In the genomic region with DNA sequence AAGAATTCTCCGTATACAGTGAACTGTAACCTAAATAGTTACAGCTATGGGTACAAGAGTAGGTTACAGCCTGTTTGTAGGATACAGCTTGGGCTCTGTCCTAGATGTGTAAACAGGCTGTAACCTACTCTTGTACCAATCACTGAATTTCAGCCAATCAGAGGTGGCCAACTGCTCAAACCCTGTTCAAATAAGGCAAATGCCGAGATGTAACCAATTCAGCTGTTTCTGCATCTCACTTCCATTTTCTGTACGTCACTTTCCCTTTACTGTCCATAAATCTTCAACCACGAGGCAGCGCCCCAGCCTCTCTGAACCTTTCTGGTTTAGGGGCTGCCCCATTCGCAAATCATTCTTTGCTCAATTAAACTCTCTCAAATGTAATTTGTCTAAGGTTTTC, we compare ENCODE assay signal across 14 cellular contexts. TPM values are rescaled to one million over a fixed set of nuclear protein-coding genes. Genes with fewer than 3 reads are reported as not detected.
DNase-seq lines count a peak whose midpoint lies in the region; ATAC-seq lines count a peak whose summit lies in the region.
"Had no signal": no experiment of that assay in that cellular context is flagged by ENCODE, and none has a peak within 500 bp of the region (broad histone marks: within the 10 kb centered on the region; RNA-seq: fewer than 3 reads in every experiment).

No MANE protein-coding gene starts in this region.

- no peaks in the 10 kb centered on the region for H3K27me3 ChIP-seq in neuronal stem cell (ENCODE audit: control insufficient read depth in 3 of 3, insufficient read depth in 3 of 3, low read depth in 1 of 3, low read length in 3 of 3)
- H3K27me3 ChIP-seq: left lung had no signal

- no peak overlapping the region for H2AK5ac ChIP-seq in neuronal stem cell (ENCODE audit: low read depth, low read length)

- no peaks in the 10 kb centered on the region for H3K79me1 ChIP-seq in neuronal stem cell (ENCODE audit: low read depth, low read length)

- peaks cover 3% of the 10 kb centered on the region for H3K36me3 Mint-ChIP-seq in activated naive CD8-positive, alpha-beta T cell treated with anti-CD3 and anti-CD28 coated beads, Interleukin-2, amount 10 ng/mL, durations not matched to agents 7 days and 5 days
- H3K36me3 Mint-ChIP-seq in activated naive CD8-positive, alpha-beta T cell treated with anti-CD3 and anti-CD28 coated beads for 36 hours: peaks cover 4% of the 10 kb centered on the region

- no peak overlapping the region for H4K91ac ChIP-seq in neuronal stem cell (ENCODE audit: low read depth, low read length, poor library complexity)

- no peak overlapping the region for H2BK15ac ChIP-seq in neuronal stem cell (ENCODE audit: low read length)

- DNase-seq in activated naive CD8-positive, alpha-beta T cell treated with anti-CD3 and anti-CD28 coated beads, Interleukin-2, amount 10 ng/mL, durations not matched to agents 7 days and 5 days: no peak
- no peak for DNase-seq in activated naive CD8-positive, alpha-beta T cell treated with anti-CD3 and anti-CD28 coated beads for 36 hours
- DNase-seq in neuronal stem cell (ENCODE audit: low spot score) (no peak), T-helper 9 cell (no peak), DMS79 treated with DMSO at 0.1 percent for 48 hours (lab: John Stamatoyannopoulos, UW) (no peak), DMS153 treated with DMSO at 0.1 percent for 48 hours (lab: John Stamatoyannopoulos, UW; ENCODE audit: unreplicated experiment) (no peak)

- WGBS in neuronal stem cell (ENCODE audit: extremely low coverage in 2 of 2, insufficient read length in 2 of 2, insufficient replicate concordance in 1 of 2), 2 donors: no CpG with 5 or more reads among the region's 6 CpGs

- H3K9me3 ChIP-seq in neuronal stem cell (replicated peaks in 1 of 2; ENCODE audit: control insufficient read depth in 2 of 2, insufficient read depth in 1 of 2, low read depth in 1 of 2, low read length in 2 of 2): peaks cover 0 to 3% of the 10 kb centered on the region in 2 donors
- H3K9me3 ChIP-seq: A549, left lung had no signal

- H2BK5ac ChIP-seq in neuronal stem cell (ENCODE audit: low read length): no peak overlapping the region

- H3K4me1 Mint-ChIP-seq in activated naive CD8-positive, alpha-beta T cell treated with anti-CD3 and anti-CD28 coated beads, Interleukin-2, amount 10 ng/mL, durations not matched to agents 7 days and 5 days: peaks cover 13% of the 10 kb centered on the region
- H3K4me1 Mint-ChIP-seq in activated naive CD8-positive, alpha-beta T cell treated with anti-CD3 and anti-CD28 coated beads for 36 hours: peaks cover 26% of the 10 kb centered on the region

- H3K18ac ChIP-seq in neuronal stem cell (ENCODE audit: low read length): no peak overlapping the region

- peak overlapping the region; percentile 37 for H3K27ac Mint-ChIP-seq in activated naive CD8-positive, alpha-beta T cell treated with anti-CD3 and anti-CD28 coated beads, Interleukin-2, amount 10 ng/mL, durations not matched to agents 7 days and 5 days
- no peak overlapping the region for H3K27ac Mint-ChIP-seq in activated naive CD8-positive, alpha-beta T cell treated with anti-CD3 and anti-CD28 coated beads for 36 hours

- no peak overlapping the region for H2BK120ac ChIP-seq in neuronal stem cell (ENCODE audit: low read depth, low read length)

- no peak overlapping the region for H3K9ac ChIP-seq in neuronal stem cell (ENCODE audit: low read depth, low read length, poor library complexity)

- H3K4me2 ChIP-seq in neuronal stem cell (ENCODE audit: insufficient read depth, low read length, poor library complexity, severe bottlenecking): no peak overlapping the region
- H3K4me2 ChIP-seq: A549 had no signal

- H3K4ac ChIP-seq in neuronal stem cell (ENCODE audit: low read length): no peak overlapping the region

- no peak overlapping the region for H3K27ac ChIP-seq in neuronal stem cell (replicated peaks; ENCODE audit: low read length)
- H3K27ac ChIP-seq: A549, left lung had no signal

- ATAC-seq in activated naive CD8-positive, alpha-beta T cell treated with anti-CD3 and anti-CD28 coated beads, Interleukin-2, amount 10 ng/mL, durations not matched to agents 7 days and 5 days (ENCODE audit: low read depth): no peak
- peak; percentile 88 for ATAC-seq in HG02623 (IDR thresholded peaks at IDR 0.05; ENCODE audit: unreplicated experiment)
- ATAC-seq in HG03442 (IDR thresholded peaks at IDR 0.05; ENCODE audit: unreplicated experiment): peak; percentile 70
- ATAC-seq: A549, left lung, SK-N-SH treated with all-trans-retinoic acid at 6 μM for 48 hours had no signal

- H3K4me3 ChIP-seq in neuronal stem cell (ENCODE audit: low read length in 2 of 2): no peak overlapping the region
- H3K4me3 ChIP-seq: A549, left lung had no signal

- H3K36me3 ChIP-seq in neuronal stem cell (replicated peaks in 1 of 2; ENCODE audit: control insufficient read depth in 2 of 2, insufficient read depth in 2 of 2, low read length in 2 of 2): peaks cover under 1 to 3% of the 10 kb centered on the region in 2 donors

- H3K4me3 Mint-ChIP-seq in activated naive CD8-positive, alpha-beta T cell treated with anti-CD3 and anti-CD28 coated beads, Interleukin-2, amount 10 ng/mL, durations not matched to agents 7 days and 5 days: no peak overlapping the region
- H3K4me3 Mint-ChIP-seq in activated naive CD8-positive, alpha-beta T cell treated with anti-CD3 and anti-CD28 coated beads for 36 hours: no peak overlapping the region
- H3K4me3 Mint-ChIP-seq: brain had no signal

- no peak overlapping the region for H2AFZ ChIP-seq in neuronal stem cell (ENCODE audit: low read length)

- peaks cover 0 to 5% of the 10 kb centered on the region in 2 donors for H3K4me1 ChIP-seq in neuronal stem cell (ENCODE audit: control insufficient read depth in 2 of 2, insufficient read depth in 1 of 2, low read depth in 1 of 2, low read length in 2 of 2)
- H3K4me1 ChIP-seq: A549, left lung had no signal

- POLR2A ChIA-PET in activated naive CD8-positive, alpha-beta T cell treated with anti-CD3 and anti-CD28 coated beads, Interleukin-2, amount 10 ng/mL, durations not matched to agents 7 days and 5 days (lab: Charles Lee): no interaction called here

- H3K27me3 Mint-ChIP-seq in activated naive CD8-positive, alpha-beta T cell treated with anti-CD3 and anti-CD28 coated beads, Interleukin-2, amount 10 ng/mL, durations not matched to agents 7 days and 5 days: no peaks in the 10 kb centered on the region
- H3K27me3 Mint-ChIP-seq in activated naive CD8-positive, alpha-beta T cell treated with anti-CD3 and anti-CD28 coated beads for 36 hours: no peaks in the 10 kb centered on the region
- H3K27me3 Mint-ChIP-seq: brain had no signal

- no peak overlapping the region for H4K8ac ChIP-seq in neuronal stem cell (ENCODE audit: low read depth, low read length)

- no peak overlapping the region for H2BK12ac ChIP-seq in neuronal stem cell (ENCODE audit: low read length)

- H3K23ac ChIP-seq in neuronal stem cell (ENCODE audit: low read depth, low read length, poor library complexity): no peak overlapping the region

- no peaks in the 10 kb centered on the region for H3K9me3 Mint-ChIP-seq in activated naive CD8-positive, alpha-beta T cell treated with anti-CD3 and anti-CD28 coated beads, Interleukin-2, amount 10 ng/mL, durations not matched to agents 7 days and 5 days
- H3K9me3 Mint-ChIP-seq in activated naive CD8-positive, alpha-beta T cell treated with anti-CD3 and anti-CD28 coated beads for 36 hours: no peaks in the 10 kb centered on the region

- no peak overlapping the region for H3K14ac ChIP-seq in neuronal stem cell (ENCODE audit: low read length)

RNA-seq across cellular contexts. Expression of a gene that starts 8.3 kb away (rescaled TPM):
- total RNA-seq in activated naive CD8-positive, alpha-beta T cell treated with anti-CD3 and anti-CD28 coated beads, Interleukin-2, amount 10 ng/mL, durations not matched to agents 7 days and 5 days: under 1 TPM; 0.20 to 0.25 TPM
- total RNA-seq in activated naive CD8-positive, alpha-beta T cell treated with anti-CD3 and anti-CD28 coated beads for 36 hours: not detected
- not detected for polyA plus RNA-seq in neuronal stem cell (2013, experiment 1 of 2)
- 0.03 TPM for polyA plus RNA-seq in neuronal stem cell (2013, experiment 2 of 2)
- total RNA-seq: activated CD8-positive, alpha-beta memory T cell treated with anti-CD3 and anti-CD28 coated beads for 36 hours had no signal
- polyA plus RNA-seq: urinary bladder had no signal

RNA-seq across cellular contexts. Expression of a gene that starts 39.1 kb away (rescaled TPM):
- 10 to 100 TPM; 45.4 to 45.9 TPM for total RNA-seq in activated naive CD8-positive, alpha-beta T cell treated with anti-CD3 and anti-CD28 coated beads, Interleukin-2, amount 10 ng/mL, durations not matched to agents 7 days and 5 days
- total RNA-seq in activated naive CD8-positive, alpha-beta T cell treated with anti-CD3 and anti-CD28 coated beads for 36 hours: 10 to 100 TPM; 48.4 to 50.1 TPM
- 55.7 TPM for polyA plus RNA-seq in neuronal stem cell (2013, experiment 1 of 2)
- 54.9 TPM for polyA plus RNA-seq in neuronal stem cell (2013, experiment 2 of 2)

RNA-seq across cellular contexts. Expression of a gene that starts 39.4 kb away (rescaled TPM):
- total RNA-seq in activated naive CD8-positive, alpha-beta T cell treated with anti-CD3 and anti-CD28 coated beads, Interleukin-2, amount 10 ng/mL, durations not matched to agents 7 days and 5 days: 10 to 100 TPM; 44.3 to 44.9 TPM
- 100 to 1,000 TPM; 156 to 158 TPM for total RNA-seq in activated naive CD8-positive, alpha-beta T cell treated with anti-CD3 and anti-CD28 coated beads for 36 hours
- 82.2 TPM for polyA plus RNA-seq in neuronal stem cell (2013, experiment 1 of 2)
- polyA plus RNA-seq in neuronal stem cell (2013, experiment 2 of 2): 82.6 TPM
